Comparison of ENCODE assay signal across 18 cellular contexts in genomic region chr17:73623247-73623646, GRCh38. TPM values are rescaled to one million over a fixed set of nuclear protein-coding genes. Genes with fewer than 3 reads are reported as not detected.
DNase-seq lines count a peak whose midpoint lies in the region; ATAC-seq and TF ChIP-seq lines count a peak whose summit lies in the region.
"Had no signal": no experiment of that assay in that cellular context is flagged by ENCODE, and none has a peak within 500 bp of the region (broad histone marks: within the 10 kb centered on the region; RNA-seq: fewer than 3 reads in every experiment).

No MANE protein-coding gene starts in this region.

- POLR2A ChIA-PET in activated CD4-positive, alpha-beta T cell treated with anti-CD3 and anti-CD28 coated beads, Interleukin-2, amount 10 ng/mL, durations not matched to agents 7 days and 5 days (lab: Charles Lee) = no interaction called here

- no peak for TF ChIP-seq CTCF in cardiac muscle cell (IDR thresholded peaks at IDR 0.05; ENCODE audit: low read depth, low read length)
- no peak for TF ChIP-seq CTCF in WERI-Rb-1 (IDR thresholded peaks at IDR 0.05; ENCODE audit: low read depth, low read length)
- TF ChIP-seq CTCF in nephron progenitor cell (IDR thresholded peaks at IDR 0.05) = no peak
- TF ChIP-seq CTCF in ascending aorta (IDR thresholded peaks at IDR 0.05) = no peak

- H3K4me3 ChIP-seq in cardiac muscle cell = no peak overlapping the region
- no peak overlapping the region for H3K4me3 ChIP-seq in WERI-Rb-1 (ENCODE audit: low read depth, low read length)
- H3K4me3 ChIP-seq in ascending aorta = no peak overlapping the region
- H3K4me3 ChIP-seq: PC-9 had no signal

- no peaks in the 10 kb centered on the region for H3K9me3 ChIP-seq in cardiac muscle cell (ENCODE audit: low read depth)
- H3K9me3 ChIP-seq in WERI-Rb-1 (ENCODE audit: severe bottlenecking) = peaks cover 5% of the 10 kb centered on the region
- H3K9me3 ChIP-seq in ascending aorta = no peaks in the 10 kb centered on the region
- H3K9me3 ChIP-seq: SK-N-SH had no signal

- H3K27me3 ChIP-seq in cardiac muscle cell (no peaks in the 10 kb centered on the region), WERI-Rb-1 (ENCODE audit: insufficient read depth, low read depth, severe bottlenecking) (no peaks in the 10 kb centered on the region), ascending aorta (no peaks in the 10 kb centered on the region)

- H3K27ac ChIP-seq in cardiac muscle cell (peak overlapping the region; percentile 75), WERI-Rb-1 (peak overlapping the region; percentile 73), ascending aorta (no peak overlapping the region)
- H3K27ac ChIP-seq: PC-9 had no signal

- CTCF ChIA-PET in activated CD4-positive, alpha-beta T cell treated with anti-CD3 and anti-CD28 coated beads, Interleukin-2, amount 10 ng/mL, durations not matched to agents 7 days and 5 days (lab: Charles Lee) = no interaction called here

- no peaks in the 10 kb centered on the region for H3K27me3 Mint-ChIP-seq in nephron progenitor cell (ENCODE audit: low read depth, poor library complexity)
- H3K27me3 Mint-ChIP-seq in activated CD4-positive, alpha-beta T cell treated with anti-CD3 and anti-CD28 coated beads, Interleukin-2, amount 10 ng/mL, durations not matched to agents 7 days and 5 days = peaks cover 7% of the 10 kb centered on the region
- H3K27me3 Mint-ChIP-seq: CD4-positive, alpha-beta memory T cell; IgD-negative memory B cell had no signal

- no peak overlapping the region for H3K4me3 Mint-ChIP-seq in nephron progenitor cell
- no peak overlapping the region for H3K4me3 Mint-ChIP-seq in activated CD4-positive, alpha-beta T cell treated with anti-CD3 and anti-CD28 coated beads, Interleukin-2, amount 10 ng/mL, durations not matched to agents 7 days and 5 days
- H3K4me3 Mint-ChIP-seq: CD4-positive, alpha-beta memory T cell had no signal

- peaks cover 53% of the 10 kb centered on the region for H3K4me1 Mint-ChIP-seq in nephron progenitor cell
- no peaks in the 10 kb centered on the region for H3K4me1 Mint-ChIP-seq in activated CD4-positive, alpha-beta T cell treated with anti-CD3 and anti-CD28 coated beads, Interleukin-2, amount 10 ng/mL, durations not matched to agents 7 days and 5 days
- H3K4me1 Mint-ChIP-seq: CD4-positive, alpha-beta memory T cell had no signal

- no peaks in the 10 kb centered on the region for H3K36me3 ChIP-seq in cardiac muscle cell
- H3K36me3 ChIP-seq in WERI-Rb-1 = peaks cover 6% of the 10 kb centered on the region
- H3K36me3 ChIP-seq in ascending aorta = no peaks in the 10 kb centered on the region

- H3K27ac Mint-ChIP-seq in nephron progenitor cell = peak overlapping the region; percentile 72
- H3K27ac Mint-ChIP-seq in activated CD4-positive, alpha-beta T cell treated with anti-CD3 and anti-CD28 coated beads, Interleukin-2, amount 10 ng/mL, durations not matched to agents 7 days and 5 days = no peak overlapping the region

- DNase-seq in cardiac muscle cell (ENCODE audit: low read depth in 1 of 2, low spot score in 1 of 2) (no peak), left ventricle myocardium superior (no peak), WERI-Rb-1 (no peak), nephron progenitor cell (no peak), hippocampal formation (lab: John Stamatoyannopoulos, UW) (no peak), ascending aorta (ENCODE audit: low spot score in 2 of 2) (no peak)
- DNase-seq in activated CD4-positive, alpha-beta T cell treated with anti-CD3 and anti-CD28 coated beads, Interleukin-2, amount 10 ng/mL, durations not matched to agents 7 days and 5 days = no peak
- DNase-seq: ACHN; CD4-positive, alpha-beta memory T cell; DMS79 treated with DMSO at 0.1 percent for 48 hours; MV-4-11; NCI-H1694; NCI-H2171; PC-9; SK-N-SH had no signal

- intact Hi-C loops in left ventricle myocardium superior (cut with micrococcal nuclease) (no loop called here), ascending aorta (cut with DNase I) (no loop called here)

- peaks cover 43% of the 10 kb centered on the region for H3K9me3 Mint-ChIP-seq in nephron progenitor cell
- peaks cover 7% of the 10 kb centered on the region for H3K9me3 Mint-ChIP-seq in activated CD4-positive, alpha-beta T cell treated with anti-CD3 and anti-CD28 coated beads, Interleukin-2, amount 10 ng/mL, durations not matched to agents 7 days and 5 days

- H3K36me3 Mint-ChIP-seq in nephron progenitor cell (ENCODE audit: low read depth) = peaks cover 48% of the 10 kb centered on the region
- H3K36me3 Mint-ChIP-seq in activated CD4-positive, alpha-beta T cell treated with anti-CD3 and anti-CD28 coated beads, Interleukin-2, amount 10 ng/mL, durations not matched to agents 7 days and 5 days (ENCODE audit: low read depth) = peaks cover 2% of the 10 kb centered on the region
- H3K36me3 Mint-ChIP-seq: CD4-positive, alpha-beta memory T cell had no signal

- H3K4me1 ChIP-seq in cardiac muscle cell (ENCODE audit: low read depth) (peaks cover 48% of the 10 kb centered on the region), ascending aorta (peaks cover 0 to 7% of the 10 kb centered on the region in 2 donors)

- ATAC-seq in left ventricle myocardium superior = no peak
- ATAC-seq: HCT116 had no signal

RNA-seq across cellular contexts. Expression of gene SDK2, which starts 21.0 kb away (rescaled TPM):
- total RNA-seq in cardiac muscle cell (36.8 and 46.8 TPM in 2 replicates), left ventricle myocardium superior (1.5 TPM), ascending aorta (8.1 TPM)
- 11.8 and 14.2 TPM in 2 replicates for polyA plus RNA-seq in cardiac muscle cell
- total RNA-seq in activated CD4-positive, alpha-beta T cell treated with anti-CD3 and anti-CD28 coated beads, Interleukin-2, amount 10 ng/mL, durations not matched to agents 7 days and 5 days = 10 to 100 TPM; 10.5 to 11.9 TPM
- total RNA-seq: HT-29 had no signal

Comparison
In these comparisons a context has a peak if more than half of its experiments do, and no peak if none do; other contexts are left out.
1. H3K27ac ChIP-seq: peak in cardiac muscle cell (single experiment) and WERI-Rb-1 (single experiment); none in ascending aorta (0 of 2).